In genomic region chr19:49879243-49879960, GRCh38 we compare ENCODE assay signal across 17 cellular contexts. TPM values are rescaled to one million over a fixed set of nuclear protein-coding genes. Genes with fewer than 3 reads are reported as not detected.
DNase-seq lines count a peak whose midpoint lies in the region; ATAC-seq and TF ChIP-seq lines count a peak whose summit lies in the region.
"Had no signal": no experiment of that assay in that cellular context is flagged by ENCODE, and none has a peak within 500 bp of the region (broad histone marks: within the 10 kb centered on the region; RNA-seq: fewer than 3 reads in every experiment).

No MANE protein-coding gene starts in this region.

- H3K4me1 ChIP-seq in A673 (ENCODE audit: insufficient read depth, low read length, poor library complexity, severe bottlenecking) (peaks cover 17% of the 10 kb centered on the region), HCT116 (ENCODE audit: control insufficient read depth in 1 of 2, insufficient read depth in 2 of 2, low read length in 2 of 2) (peaks cover 11 to 30% of the 10 kb centered on the region in 2 experiments), hepatocyte (ENCODE audit: insufficient read depth) (peaks cover 10% of the 10 kb centered on the region), gastroesophageal sphincter (peaks cover 0 to 41% (median 18%) of the 10 kb centered on the region in 3 donors)
- H3K4me1 ChIP-seq: BE2C had no signal

- no peak for TF ChIP-seq EP300 in gastroesophageal sphincter (IDR thresholded peaks at IDR 0.05)

- no peak for DNase-seq in A673 (ENCODE audit: low spot score)
- DNase-seq in HCT116 (ENCODE audit: low read depth, low spot score): peak; percentile 71
- peak; percentile 75 to 78 for DNase-seq in SHP77 (lab: John Stamatoyannopoulos, UW)
- DNase-seq in hepatocyte (ENCODE audit: low spot score): no peak
- DNase-seq in epidermal melanocyte (ENCODE audit: insufficient read length, low spot score): no peak
- no peak for DNase-seq in hippocampal formation (lab: John Stamatoyannopoulos, UW)
- DNase-seq: activated CD8-positive, alpha-beta memory T cell treated with anti-CD3 and anti-CD28 coated beads, Interleukin-2, amount 50 U/mL, for 48 hours; BE2C; endodermal cell; head of caudate nucleus; NCI-H2029 treated with DMSO at 0.1 percent for 48 hours; stimulated activated naive CD4-positive, alpha-beta T cell; T1000 had no signal

- TF ChIP-seq POLR2A in HCT116 (IDR thresholded peaks at IDR 0.05; ENCODE audit: borderline replicate concordance, extremely low read depth, insufficient read depth, insufficient read length) (no peak), gastroesophageal sphincter (IDR thresholded peaks at IDR 0.05) (no peak)

- ATAC-seq in HCT116 (no peak), HG03457 (IDR thresholded peaks at IDR 0.05; ENCODE audit: unreplicated experiment) (no peak), gastroesophageal sphincter (no peak)

- H3K9ac ChIP-seq in HCT116 (ENCODE audit: low read length): peak overlapping the region; percentile 93
- H3K9ac ChIP-seq: parathyroid adenoma had no signal

- TF ChIP-seq CTCF in A673 (conservative IDR thresholded peaks at IDR 0.05; ENCODE audit: low read depth, low read length) (no peak), HCT116 (IDR thresholded peaks at IDR 0.05 in 2 of 3, conservative IDR thresholded peaks at IDR 0.05 in 1 of 3; ENCODE audit: borderline replicate concordance in 1 of 3, insufficient read depth in 1 of 3, low read depth in 2 of 3, low read length in 2 of 3) (no peak), hepatocyte (IDR thresholded peaks at IDR 0.05; ENCODE audit: poor library complexity) (no peak), gastroesophageal sphincter (IDR thresholded peaks at IDR 0.05) (no peak)

- POLR2A ChIA-PET in A673 (lab: Charles Lee; ENCODE audit: low non-redundant PET) (interaction anchor here (0.6 kb wide), 1 partner anchor 56 kb away, joined by 9 read pairs; no protein-coding TSS in a partner anchor), HCT116 (lab: Charles Lee) (no interaction called here)

- H3K79me2 ChIP-seq in HCT116 (ENCODE audit: insufficient read depth, low read length): peaks cover 25% of the 10 kb centered on the region
- H3K79me2 ChIP-seq in hepatocyte: peaks cover 34% of the 10 kb centered on the region

- BruUV-seq in A673 (replicated peaks; lab: Mats Ljungman, UMichigan): no TSS peak
- BruUV-seq in HCT116 (replicated peaks; lab: Mats Ljungman, UMichigan): no TSS peak

- H3K9me3 ChIP-seq in A673 (ENCODE audit: low read depth, low read length, poor library complexity, severe bottlenecking) (peaks cover 8% of the 10 kb centered on the region), HCT116 (ENCODE audit: control insufficient read depth in 1 of 2, insufficient read depth in 1 of 2, low read depth in 1 of 2, low read length in 2 of 2) (peaks cover 0 to 6% of the 10 kb centered on the region in 2 experiments; a peak in 1 of 4 replicates), hepatocyte (ENCODE audit: low read depth) (no peaks in the 10 kb centered on the region), gastroesophageal sphincter (peaks cover 0 to 4% (median 0%) of the 10 kb centered on the region in 3 donors)
- H3K9me3 ChIP-seq: BE2C had no signal

- H3K4me2 ChIP-seq in HCT116 (ENCODE audit: low read length): peak overlapping the region; percentile 99
- H3K4me2 ChIP-seq in hepatocyte: peak overlapping the region; percentile 79

- no peak overlapping the region for H2AFZ ChIP-seq in HCT116 (ENCODE audit: low read depth, low read length, poor library complexity, severe bottlenecking)
- no peak overlapping the region for H2AFZ ChIP-seq in hepatocyte
- H2AFZ ChIP-seq: parathyroid adenoma had no signal

- TF ChIP-seq RAD21 in HCT116 (IDR thresholded peaks at IDR 0.05; ENCODE audit: low read depth): no peak

- intact Hi-C loops in A673 (cut with micrococcal nuclease; ENCODE audit: unreplicated experiment) (loop anchor here (10.0 kb wide), 1 partner anchor 385 kb away; the partner anchor contains the start of gene RPS11), HCT116 (cut with micrococcal nuclease) (no loop called here)

- H3K27me3 ChIP-seq in A673 (replicated peaks; ENCODE audit: insufficient read depth, low read depth, low read length, poor library complexity) (no peaks in the 10 kb centered on the region), HCT116 (ENCODE audit: insufficient read depth, low read length) (no peaks in the 10 kb centered on the region), hepatocyte (no peaks in the 10 kb centered on the region), gastroesophageal sphincter (no peaks in the 10 kb centered on the region)
- H3K27me3 ChIP-seq: BE2C had no signal

- RAD21 ChIA-PET in HCT116 (lab: Charles Lee; ENCODE audit: low non-redundant PET in 1 of 2, low total read pairs in 2 of 2, uncharacterized antibody in 2 of 2, unreplicated experiment in 2 of 2): no interaction called here

- H3K27ac ChIP-seq in A673 (ENCODE audit: low read depth, low read length, poor library complexity, severe bottlenecking) (peak overlapping the region; percentile 99), HCT116 (ENCODE audit: low read depth, low read length) (peak overlapping the region; percentile 98), hepatocyte (no peak overlapping the region), gastroesophageal sphincter (peak overlapping the region in 1 of 4 donors; percentile 98)
- H3K27ac ChIP-seq: parathyroid adenoma had no signal

- H3K4me3 ChIP-seq in A673 (ENCODE audit: low read depth, low read length, poor library complexity, severe bottlenecking) (no peak overlapping the region), HCT116 (replicated peaks in 1 of 2; ENCODE audit: low read depth in 1 of 2, low read length in 2 of 2) (peak overlapping the region; percentile 79 to 89), hepatocyte (no peak overlapping the region), gastroesophageal sphincter (no peak overlapping the region)
- H3K4me3 ChIP-seq: lung had no signal

- CTCF ChIA-PET in A673 (lab: Charles Lee): no interaction called here
- CTCF ChIA-PET in HCT116 (lab: Charles Lee): no interaction called here

- no peaks in the 10 kb centered on the region for H4K20me1 ChIP-seq in HCT116 (ENCODE audit: insufficient read depth)
- H4K20me1 ChIP-seq in hepatocyte (ENCODE audit: insufficient read depth, poor library complexity, severe bottlenecking): no peaks in the 10 kb centered on the region

- H3K9me2 ChIP-seq in HCT116 (ENCODE audit: insufficient read depth): no peaks in the 10 kb centered on the region
- no peaks in the 10 kb centered on the region for H3K9me2 ChIP-seq in hepatocyte (replicated peaks; ENCODE audit: insufficient read depth)

- WGBS in hepatocyte (ENCODE audit: low lambda C conversion rate, missing lambda C conversion rate): 97% methylated on average over 12 of the region's 12 CpGs
- WGBS in gastroesophageal sphincter (ENCODE audit: low coverage in 1 of 2), 2 donors: 92 to 98% methylated on average over 5 to 8 of the region's 12 CpGs

- H3K36me3 ChIP-seq in A673 (ENCODE audit: insufficient read depth, low read length, poor library complexity, severe bottlenecking): peaks cover 48% of the 10 kb centered on the region
- peaks cover 12 to 18% of the 10 kb centered on the region in 2 experiments for H3K36me3 ChIP-seq in HCT116 (ENCODE audit: control insufficient read depth in 1 of 2, insufficient read depth in 2 of 2, low read length in 2 of 2)
- H3K36me3 ChIP-seq in hepatocyte (replicated peaks; ENCODE audit: insufficient read depth, low read depth): peaks cover 8% of the 10 kb centered on the region
- peaks cover 0 to 58% of the 10 kb centered on the region in 2 donors for H3K36me3 ChIP-seq in gastroesophageal sphincter

TF ChIP-seq in HCT116, 20 proteins besides CTCF, POLR2A, EP300 and RAD21 (continues in another document):
- TF ChIP-seq EZH2phosphoT487 (IDR thresholded peaks at IDR 0.05; ENCODE audit: borderline replicate concordance) (no peak), ELF1 (IDR thresholded peaks at IDR 0.05; ENCODE audit: borderline replicate concordance, low read depth) (no peak), EGR1 (IDR thresholded peaks at IDR 0.05; ENCODE audit: low read depth) (no peak)

RNA-seq across cellular contexts. Expression of gene TBC1D17, which starts 1.9 kb away (rescaled TPM):
- total RNA-seq in A673 (2021): 35.1 and 40.0 TPM in 2 replicates
- total RNA-seq in HCT116 (2021; ENCODE audit: unreplicated experiment): 32.9 TPM
- 25.9 and 27.8 TPM in 2 replicates for polyA plus RNA-seq in HCT116 (2012)
- total RNA-seq in hepatocyte: 10.7 and 13.4 TPM in 2 replicates
- polyA plus RNA-seq in hepatocyte: 52.8 and 55.1 TPM in 2 replicates
- 10 to 100 TPM; 25.1 to 41.9 (median 37.3) TPM for total RNA-seq in gastroesophageal sphincter

RNA-seq across cellular contexts. Expression of gene AKT1S1, which starts 2.2 kb away (rescaled TPM):
- total RNA-seq in A673 (2021): 80.3 and 81.5 TPM in 2 replicates
- 70.6 TPM for total RNA-seq in HCT116 (2021; ENCODE audit: unreplicated experiment)
- polyA plus RNA-seq in HCT116 (2012): 49.3 and 54.5 TPM in 2 replicates
- total RNA-seq in hepatocyte: 15.6 and 16.3 TPM in 2 replicates
- 73.0 and 74.5 TPM in 2 replicates for polyA plus RNA-seq in hepatocyte
- 10 to 100 TPM; 14.4 to 24.6 (median 19.7) TPM for total RNA-seq in gastroesophageal sphincter

RNA-seq across cellular contexts. Expression of gene PNKP, which starts 12.0 kb away (rescaled TPM):
- total RNA-seq in A673 (2021) (122 and 130 TPM in 2 replicates), HCT116 (2021; ENCODE audit: unreplicated experiment) (129 TPM), hepatocyte (16.1 and 27.0 TPM in 2 replicates), gastroesophageal sphincter (10 to 100 TPM; 12.5 to 64.3 (median 29.4) TPM)
- 53.4 and 61.0 TPM in 2 replicates for polyA plus RNA-seq in HCT116 (2012)
- 68.6 and 84.4 TPM in 2 replicates for polyA plus RNA-seq in hepatocyte

RNA-seq across cellular contexts. Expression of gene IL4I1, which starts 17.3 kb away (rescaled TPM):
- 1.3 TPM in 2 replicates for total RNA-seq in A673 (2021)
- total RNA-seq in HCT116 (2021; ENCODE audit: unreplicated experiment): 0.71 TPM
- polyA plus RNA-seq in HCT116 (2012): 0.57 and 0.85 TPM in 2 replicates
- 0.12 and 0.60 TPM in 2 replicates for total RNA-seq in hepatocyte
- 0.33 and 0.97 TPM in 2 replicates for polyA plus RNA-seq in hepatocyte
- total RNA-seq in gastroesophageal sphincter: 1 to 10 TPM in 1 of 4 donors, under 1 TPM in 1, not detected in 2; 0.39 to 1.2 TPM

RNA-seq across cellular contexts. Expression of gene PTOV1, which starts 28.4 kb away (rescaled TPM):
- 331 and 356 TPM in 2 replicates for total RNA-seq in A673 (2021)
- 236 TPM for total RNA-seq in HCT116 (2021; ENCODE audit: unreplicated experiment)
- polyA plus RNA-seq in HCT116 (2012): 179 and 183 TPM in 2 replicates
- total RNA-seq in hepatocyte: 76.4 and 114 TPM in 2 replicates
- 294 and 305 TPM in 2 replicates for polyA plus RNA-seq in hepatocyte
- 10 to 100 TPM; 52.9 to 89.1 (median 60.0) TPM for total RNA-seq in gastroesophageal sphincter

Comparison
In these comparisons a context has a peak if more than half of its experiments do, and no peak if none do; other contexts are left out.
1. DNase-seq: peak in HCT116 (single experiment) and SHP77 (2 of 2); none in A673 (single experiment), hepatocyte (single experiment), epidermal melanocyte (single experiment) and hippocampal formation (0 of 2).
2. H3K4me3 ChIP-seq: peak in HCT116 (2 of 2); none in A673 (single experiment), hepatocyte (single experiment) and gastroesophageal sphincter (0 of 2).